In genomic region chr3:195197764-195198423, GRCh38 we compare ENCODE assay signal across 11 cellular contexts.
A peak's percentile ranks its signal among the peaks of the same experiment; 100 is the strongest.
DNase-seq lines count a peak whose midpoint lies in the region; ATAC-seq and TF ChIP-seq lines count a peak whose summit lies in the region.
"Had no signal": no experiment of that assay in that cellular context is flagged by ENCODE, and none has a peak within 500 bp of the region (broad histone marks: within the 10 kb centered on the region; RNA-seq: fewer than 3 reads in every experiment).

No MANE protein-coding gene starts in this region.

- H3K79me2 ChIP-seq in GM23248 (ENCODE audit: insufficient read depth), result peaks cover 56% of the 10 kb centered on the region
- no peaks in the 10 kb centered on the region for H3K79me2 ChIP-seq in PC-9 (ENCODE audit: low read depth)

- TF ChIP-seq CTCF in PC-9 (conservative IDR thresholded peaks at IDR 0.05) (no peak), epithelial cell of esophagus (IDR thresholded peaks at IDR 0.05; ENCODE audit: insufficient read depth, low read depth, low read length, missing control alignments) (no peak), osteocyte (IDR thresholded peaks at IDR 0.05) (no peak)

- DNase-seq in GM23248, result peak; percentile 90
- peak in 1 of 2 experiments; percentile 88 for DNase-seq in PC-9
- peak; percentile 93 for DNase-seq in epithelial cell of esophagus (ENCODE audit: low read depth)
- DNase-seq in osteocyte (ENCODE audit: extremely low spot score, unreplicated experiment), result no peak
- no peak for DNase-seq in DMS79 (lab: John Stamatoyannopoulos, UW)
- no peak for DNase-seq in sciatic nerve (ENCODE audit: low spot score)
- DNase-seq in NAMALWA (ENCODE audit: low spot score), result no peak
- DNase-seq in stimulated activated CD8-positive, alpha-beta memory T cell treated with anti-CD3 and anti-CD28 coated beads, Interleukin-4, amount 100 ng/mL, for 48 hours, result no peak
- DNase-seq: activated naive CD4-positive, alpha-beta T cell treated with anti-CD3 and anti-CD28 coated beads, Interleukin-2, amount 10 ng/mL, durations not matched to agents 7 days and 5 days; NCI-H2081 had no signal

- no peaks in the 10 kb centered on the region for H3K9me3 Mint-ChIP-seq in osteocyte (ENCODE audit: unreplicated experiment)
- H3K9me3 Mint-ChIP-seq: activated naive CD4-positive, alpha-beta T cell treated with anti-CD3 and anti-CD28 coated beads, Interleukin-2, amount 10 ng/mL, durations not matched to agents 7 days and 5 days had no signal

- H3K27ac ChIP-seq in GM23248 (peak overlapping the region; percentile 79), PC-9 (peak overlapping the region; percentile 60)
- H3K27ac ChIP-seq: gastroesophageal sphincter had no signal

- intact Hi-C loops in PC-9 (cut with micrococcal nuclease; ENCODE audit: unreplicated experiment), result no loop called here
- intact Hi-C loops in sciatic nerve (cut with DNase I), result no loop called here

- no peak overlapping the region for H3K4me3 Mint-ChIP-seq in osteocyte (ENCODE audit: unreplicated experiment)
- H3K4me3 Mint-ChIP-seq: activated naive CD4-positive, alpha-beta T cell treated with anti-CD3 and anti-CD28 coated beads, Interleukin-2, amount 10 ng/mL, durations not matched to agents 7 days and 5 days had no signal

- no TSS peak for BruUV-seq in PC-9 (replicated peaks; lab: Mats Ljungman, UMichigan)

- 70 to 73% methylated on average over 11 of the region's 11 CpGs for WGBS in GM23248 (ENCODE audit: low coverage in 1 of 2, low lambda C conversion rate in 2 of 2, missing lambda C conversion rate in 2 of 2), 2 experiments

- H3K27me3 ChIP-seq in GM23248 (replicated peaks; ENCODE audit: insufficient read depth) (no peaks in the 10 kb centered on the region), PC-9 (ENCODE audit: insufficient read depth, low read depth) (no peaks in the 10 kb centered on the region)
- H3K27me3 ChIP-seq: gastroesophageal sphincter had no signal

- H3K36me3 ChIP-seq in GM23248 (ENCODE audit: low read depth) (no peaks in the 10 kb centered on the region), PC-9 (ENCODE audit: low read depth) (no peaks in the 10 kb centered on the region)
- H3K36me3 ChIP-seq: gastroesophageal sphincter had no signal

- H3K9me2 ChIP-seq in GM23248 (ENCODE audit: insufficient read depth), result no peaks in the 10 kb centered on the region
- H3K9me2 ChIP-seq in PC-9 (ENCODE audit: insufficient read depth), result 0 out of 2 replicates have a peak, but pooled peaks cover 3% of the 10 kb centered on the region

- H3F3A ChIP-seq in GM23248 (ENCODE audit: insufficient read depth), result peaks cover 28% of the 10 kb centered on the region
- H3F3A ChIP-seq in PC-9 (ENCODE audit: insufficient read depth, low read depth), result peaks cover 14% of the 10 kb centered on the region; the same call in 1 of the 2 replicates

- peaks cover 74% of the 10 kb centered on the region for H3K4me1 Mint-ChIP-seq in osteocyte (ENCODE audit: unreplicated experiment)

- peak overlapping the region; percentile 45 for H3K9ac ChIP-seq in GM23248

- POLR2A ChIA-PET in PC-9 (lab: Charles Lee; ENCODE audit: unreplicated experiment), result no interaction called here

- H3K27ac Mint-ChIP-seq in osteocyte (ENCODE audit: unreplicated experiment), result peak overlapping the region; percentile 48
- H3K27ac Mint-ChIP-seq: activated naive CD4-positive, alpha-beta T cell treated with anti-CD3 and anti-CD28 coated beads, Interleukin-2, amount 10 ng/mL, durations not matched to agents 7 days and 5 days had no signal

- H3K36me3 Mint-ChIP-seq in osteocyte (ENCODE audit: unreplicated experiment), result no peaks in the 10 kb centered on the region
- H3K36me3 Mint-ChIP-seq: activated naive CD4-positive, alpha-beta T cell treated with anti-CD3 and anti-CD28 coated beads, Interleukin-2, amount 10 ng/mL, durations not matched to agents 7 days and 5 days had no signal

- peaks cover 33% of the 10 kb centered on the region for H3K4me1 ChIP-seq in GM23248 (ENCODE audit: insufficient read depth)
- peaks cover 22% of the 10 kb centered on the region for H3K4me1 ChIP-seq in PC-9 (replicated peaks; ENCODE audit: insufficient read depth)

- H4K20me1 ChIP-seq in GM23248 (ENCODE audit: insufficient read depth), result no peaks in the 10 kb centered on the region
- H4K20me1 ChIP-seq in PC-9 (ENCODE audit: insufficient read depth), result no peaks in the 10 kb centered on the region

- no peak for ATAC-seq in sciatic nerve
- ATAC-seq: gastroesophageal sphincter had no signal

- peak overlapping the region; percentile 66; the same call in 1 of the 2 replicates for H2AFZ ChIP-seq in GM23248
- no peak overlapping the region; the same call in 1 of the 2 replicates for H2AFZ ChIP-seq in PC-9

- CTCF ChIA-PET in PC-9 (lab: Charles Lee), result no interaction called here

- H3K4me2 ChIP-seq in GM23248 (ENCODE audit: unreplicated experiment), result peak overlapping the region; percentile 56
- peak overlapping the region; percentile 12; the same call in 1 of the 2 replicates for H3K4me2 ChIP-seq in PC-9

- in situ Hi-C loops in GM23248 (cut with MboI), result no loop called here

- H3K4me3 ChIP-seq in GM23248 (no peak overlapping the region; the same call in 1 of the 2 replicates), PC-9 (no peak overlapping the region), epithelial cell of esophagus (ENCODE audit: low read length) (no peak overlapping the region)
- H3K4me3 ChIP-seq: gastroesophageal sphincter had no signal

- no peaks in the 10 kb centered on the region for H3K27me3 Mint-ChIP-seq in osteocyte (ENCODE audit: unreplicated experiment)

- no peaks in the 10 kb centered on the region for H3K9me3 ChIP-seq in GM23248 (ENCODE audit: low read depth)
- no peaks in the 10 kb centered on the region for H3K9me3 ChIP-seq in PC-9 (ENCODE audit: insufficient read depth, low read depth)
- H3K9me3 ChIP-seq: gastroesophageal sphincter had no signal

Comparison
In these comparisons a context has a peak if more than half of its experiments do, and no peak if none do; other contexts are left out.
1. DNase-seq: peak in GM23248 (single experiment) and epithelial cell of esophagus (single experiment); none in osteocyte (single experiment), DMS79 (single experiment), sciatic nerve (single experiment), NAMALWA (single experiment) and stimulated activated CD8-positive, alpha-beta memory T cell treated with anti-CD3 and anti-CD28 coated beads, Interleukin-4, amount 100 ng/mL, for 48 hours (single experiment).